Comparison of ENCODE assay signal across 15 cellular contexts in the genomic region with DNA sequence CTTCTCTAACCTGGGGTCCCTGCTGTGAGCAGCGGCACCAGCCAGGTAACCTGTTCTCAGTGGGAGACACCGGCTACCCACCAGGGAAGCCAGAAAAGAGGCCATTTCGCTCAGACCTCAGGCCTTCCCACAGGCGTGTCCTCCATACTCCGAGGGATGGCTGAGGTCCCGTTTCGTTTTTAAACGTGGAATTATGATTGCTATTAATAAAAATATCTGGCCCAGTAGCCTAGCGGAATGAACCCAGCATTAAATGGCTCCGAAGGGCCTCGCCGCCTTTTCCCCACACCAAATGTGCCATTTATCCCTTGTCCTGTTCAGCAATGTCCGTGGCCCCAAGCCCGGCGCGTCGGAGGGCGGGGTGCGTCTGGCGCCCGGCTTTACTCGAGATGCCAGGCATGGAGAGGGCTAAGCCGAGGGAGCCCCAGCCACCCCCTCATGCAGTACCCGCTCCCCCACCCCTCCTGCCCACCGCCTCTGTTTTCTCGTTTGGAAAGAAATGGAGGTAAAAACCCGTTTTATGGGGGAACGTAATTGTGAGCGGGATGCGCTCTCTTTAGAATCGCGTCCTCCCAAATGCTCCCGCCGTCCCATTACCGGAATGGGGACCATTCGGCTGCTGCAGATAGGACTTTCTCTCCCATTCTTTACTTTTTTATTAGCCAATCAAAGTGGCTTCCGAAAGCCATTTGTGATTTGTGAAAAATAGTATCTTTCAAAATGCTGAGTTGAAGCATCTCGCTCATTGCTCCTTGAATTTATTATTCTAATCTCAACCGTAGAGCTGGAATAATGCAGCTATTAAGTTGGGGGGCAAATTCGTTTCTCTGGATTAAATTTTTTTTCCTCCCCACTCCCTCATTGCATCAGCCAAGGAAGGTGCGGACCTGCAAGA. TPM values are rescaled to one million over a fixed set of nuclear protein-coding genes. Genes with fewer than 3 reads are reported as not detected.
A peak's percentile ranks its signal among the peaks of the same experiment; 100 is the strongest.
DNase-seq lines count a peak whose midpoint lies in the region; ATAC-seq and TF ChIP-seq lines count a peak whose summit lies in the region.
"Had no signal": no experiment of that assay in that cellular context is flagged by ENCODE, and none has a peak within 500 bp of the region (broad histone marks: within the 10 kb centered on the region; RNA-seq: fewer than 3 reads in every experiment).

No MANE protein-coding gene starts in this region.

- peaks cover 0 to 3% of the 10 kb centered on the region in 2 donors for H3K4me1 ChIP-seq in breast epithelium
- H3K4me1 ChIP-seq in naive thymus-derived CD4-positive, alpha-beta T cell (ENCODE audit: control insufficient read depth in 2 of 2, insufficient read depth in 2 of 2, low read length in 2 of 2) = peaks cover 9 to 23% of the 10 kb centered on the region in 2 donors

- H3K27me3 Mint-ChIP-seq in stimulated activated naive CD8-positive, alpha-beta T cell treated with anti-CD3 and anti-CD28 coated beads, Interleukin-15, Interleukin-2, amounts not matched to agents 100 ng/mL and 50 ng/mL, for 24 hours = peaks cover 74% of the 10 kb centered on the region
- peaks cover 70 to 92% (median 79%) of the 10 kb centered on the region in 5 donors for H3K27me3 Mint-ChIP-seq in naive thymus-derived CD4-positive, alpha-beta T cell
- H3K27me3 Mint-ChIP-seq in type B pancreatic cell = peaks cover 91% of the 10 kb centered on the region

- CTCF ChIA-PET in naive thymus-derived CD4-positive, alpha-beta T cell (lab: Charles Lee) = no interaction called here

- H3K27ac ChIP-seq in breast epithelium = peak overlapping the region; percentile 73 to 89
- H3K27ac ChIP-seq in naive thymus-derived CD4-positive, alpha-beta T cell (ENCODE audit: low read depth, low read length) = no peak overlapping the region
- H3K27ac ChIP-seq: pancreas had no signal

- intact Hi-C loops in breast epithelium (cut with DNase I; ENCODE audit: low total_unique reads) = no loop called here
- intact Hi-C loops in naive thymus-derived CD4-positive, alpha-beta T cell (cut with micrococcal nuclease) = no loop called here
- intact Hi-C loops in left colon (cut with DNase I, micrococcal nuclease) = no loop called here

- no peak for DNase-seq in stimulated activated naive CD8-positive, alpha-beta T cell treated with anti-CD3 and anti-CD28 coated beads, Interleukin-15, Interleukin-2, amounts not matched to agents 100 U/mL and 50 U/mL, for 24 hours
- DNase-seq in breast epithelium (ENCODE audit: low spot score in 2 of 2) (no peak), type B pancreatic cell (ENCODE audit: extremely low spot score, unreplicated experiment) (no peak), NCI-H1417 (lab: John Stamatoyannopoulos, UW) (no peak), left colon (no peak)
- DNase-seq in naive thymus-derived CD4-positive, alpha-beta T cell = no peak
- DNase-seq: activated CD8-positive, alpha-beta memory T cell treated with anti-CD3 and anti-CD28 coated beads, Interleukin-2, amount 50 U/mL, for 48 hours; BE2C; DND-41; NCI-H524 treated with DMSO at 0.1 percent for 48 hours; pancreas had no signal

- H3K9me3 Mint-ChIP-seq in stimulated activated naive CD8-positive, alpha-beta T cell treated with anti-CD3 and anti-CD28 coated beads, Interleukin-15, Interleukin-2, amounts not matched to agents 100 ng/mL and 50 ng/mL, for 24 hours = no peaks in the 10 kb centered on the region
- H3K9me3 Mint-ChIP-seq in naive thymus-derived CD4-positive, alpha-beta T cell = peaks cover 0 to 1% (median 0%) of the 10 kb centered on the region in 11 donors
- H3K9me3 Mint-ChIP-seq in type B pancreatic cell = no peaks in the 10 kb centered on the region

- peaks cover 27% of the 10 kb centered on the region for H3K4me1 Mint-ChIP-seq in stimulated activated naive CD8-positive, alpha-beta T cell treated with anti-CD3 and anti-CD28 coated beads, Interleukin-15, Interleukin-2, amounts not matched to agents 100 ng/mL and 50 ng/mL, for 24 hours (ENCODE audit: low read depth)
- peaks cover 15 to 47% (median 30%) of the 10 kb centered on the region in 7 donors for H3K4me1 Mint-ChIP-seq in naive thymus-derived CD4-positive, alpha-beta T cell
- H3K4me1 Mint-ChIP-seq in type B pancreatic cell (ENCODE audit: unreplicated experiment) = peaks cover 18% of the 10 kb centered on the region

- no peak for ATAC-seq in stimulated activated naive CD8-positive, alpha-beta T cell treated with anti-CD3 and anti-CD28 coated beads, Interleukin-15, Interleukin-2, amounts not matched to agents 100 U/mL and 50 U/mL, for 24 hours
- ATAC-seq in naive thymus-derived CD4-positive, alpha-beta T cell = no peak
- ATAC-seq in GM18907 (IDR thresholded peaks at IDR 0.05; ENCODE audit: unreplicated experiment) = no peak
- ATAC-seq in left colon = no peak
- ATAC-seq: esophagus mucosa, pancreas had no signal

- H3K4me3 ChIP-seq in breast epithelium = peak overlapping the region; percentile 33 to 62 (median 33)
- H3K4me3 ChIP-seq in naive thymus-derived CD4-positive, alpha-beta T cell (ENCODE audit: low read length) = no peak overlapping the region
- H3K4me3 ChIP-seq: pancreas had no signal

- H3K4me3 Mint-ChIP-seq in stimulated activated naive CD8-positive, alpha-beta T cell treated with anti-CD3 and anti-CD28 coated beads, Interleukin-15, Interleukin-2, amounts not matched to agents 100 ng/mL and 50 ng/mL, for 24 hours = peak overlapping the region; percentile 13
- peak overlapping the region in 7 of 10 donors; percentile 6 to 45 (median 18) for H3K4me3 Mint-ChIP-seq in naive thymus-derived CD4-positive, alpha-beta T cell
- H3K4me3 Mint-ChIP-seq in type B pancreatic cell = peak overlapping the region; percentile 62

- no peak for TF ChIP-seq POLR2A in breast epithelium (IDR thresholded peaks at IDR 0.05)

- TF ChIP-seq CTCF in breast epithelium (IDR thresholded peaks at IDR 0.05) (no peak), type B pancreatic cell (conservative IDR thresholded peaks at IDR 0.05) (no peak)

- no peaks in the 10 kb centered on the region for H3K36me3 ChIP-seq in breast epithelium
- H3K36me3 ChIP-seq in naive thymus-derived CD4-positive, alpha-beta T cell (ENCODE audit: control insufficient read depth in 2 of 3, insufficient read depth in 3 of 3, low read length in 3 of 3) = no peaks in the 10 kb centered on the region
- H3K36me3 ChIP-seq: BE2C, pancreas had no signal

- H3K36me3 Mint-ChIP-seq in stimulated activated naive CD8-positive, alpha-beta T cell treated with anti-CD3 and anti-CD28 coated beads, Interleukin-15, Interleukin-2, amounts not matched to agents 100 ng/mL and 50 ng/mL, for 24 hours (ENCODE audit: low read depth) = peaks cover 4% of the 10 kb centered on the region
- H3K36me3 Mint-ChIP-seq in naive thymus-derived CD4-positive, alpha-beta T cell = no peaks in the 10 kb centered on the region
- H3K36me3 Mint-ChIP-seq in type B pancreatic cell = no peaks in the 10 kb centered on the region

- H3K27ac Mint-ChIP-seq in stimulated activated naive CD8-positive, alpha-beta T cell treated with anti-CD3 and anti-CD28 coated beads, Interleukin-15, Interleukin-2, amounts not matched to agents 100 ng/mL and 50 ng/mL, for 24 hours = no peak overlapping the region
- peak overlapping the region in 4 of 9 donors; percentile 5 to 69 (median 61) for H3K27ac Mint-ChIP-seq in naive thymus-derived CD4-positive, alpha-beta T cell
- no peak overlapping the region for H3K27ac Mint-ChIP-seq in type B pancreatic cell

- POLR2A ChIA-PET in naive thymus-derived CD4-positive, alpha-beta T cell (lab: Charles Lee) = no interaction called here

- H3K27me3 ChIP-seq in breast epithelium = no peaks in the 10 kb centered on the region
- peaks cover 28 to 67% of the 10 kb centered on the region in 2 donors for H3K27me3 ChIP-seq in naive thymus-derived CD4-positive, alpha-beta T cell (ENCODE audit: control insufficient read depth in 2 of 2, insufficient read depth in 2 of 2, low read length in 2 of 2)
- H3K27me3 ChIP-seq: BE2C had no signal

- H3K9me3 ChIP-seq in breast epithelium = no peaks in the 10 kb centered on the region
- H3K9me3 ChIP-seq in naive thymus-derived CD4-positive, alpha-beta T cell (ENCODE audit: control insufficient read depth in 2 of 3, low read length in 3 of 3) = no peaks in the 10 kb centered on the region
- H3K9me3 ChIP-seq: BE2C, pancreas had no signal

RNA-seq across cellular contexts. Expression of a gene that starts 5.8 kb away (rescaled TPM):
- total RNA-seq in breast epithelium (1 to 10 TPM in 2 of 3 donors, under 1 TPM in 1; 0.73 to 5.4 (median 2.0) TPM), type B pancreatic cell (ENCODE audit: low replicate concordance) (0.77 and 1.5 TPM in 2 replicates), left colon (not detected)
- total RNA-seq in naive thymus-derived CD4-positive, alpha-beta T cell = not detected
- not detected for polyA plus RNA-seq in naive thymus-derived CD4-positive, alpha-beta T cell
- total RNA-seq: chondrocyte, pancreas had no signal
- polyA plus RNA-seq: pancreas had no signal

RNA-seq across cellular contexts. Expression of a gene that starts 13.7 kb away (rescaled TPM):
- total RNA-seq in breast epithelium (1 to 10 TPM; 3.3 to 4.1 (median 4.0) TPM), type B pancreatic cell (ENCODE audit: low replicate concordance) (4.8 and 23.0 TPM in 2 replicates), left colon (not detected)
- total RNA-seq in naive thymus-derived CD4-positive, alpha-beta T cell = not detected
- polyA plus RNA-seq in naive thymus-derived CD4-positive, alpha-beta T cell = not detected
- total RNA-seq: chondrocyte had no signal

RNA-seq across cellular contexts. Expression of a gene that starts 14.6 kb away (rescaled TPM):
- total RNA-seq in breast epithelium = 10 to 100 TPM in 1 of 3 donors, 1 to 10 TPM in 2; 3.8 to 16.8 (median 4.6) TPM
- total RNA-seq in naive thymus-derived CD4-positive, alpha-beta T cell = not detected
- polyA plus RNA-seq in naive thymus-derived CD4-positive, alpha-beta T cell = not detected
- total RNA-seq in type B pancreatic cell (ENCODE audit: low replicate concordance) = 0.27 and 0.36 TPM in 2 replicates
- total RNA-seq in left colon = not detected
- total RNA-seq: chondrocyte had no signal

RNA-seq across cellular contexts. Expression of a gene that starts 18.3 kb away (rescaled TPM):
- total RNA-seq in breast epithelium = under 1 TPM; 0.73 to 0.98 (median 0.96) TPM
- total RNA-seq in naive thymus-derived CD4-positive, alpha-beta T cell = not detected
- not detected for polyA plus RNA-seq in naive thymus-derived CD4-positive, alpha-beta T cell
- total RNA-seq in type B pancreatic cell (ENCODE audit: low replicate concordance) = 1.9 and 56.9 TPM in 2 replicates
- total RNA-seq in left colon = not detected
- total RNA-seq: chondrocyte, pancreas had no signal
- polyA plus RNA-seq: pancreas had no signal

RNA-seq across cellular contexts. Expression of a gene that starts 29.6 kb away (rescaled TPM):
- total RNA-seq in breast epithelium = 10 to 100 TPM in 1 of 3 donors, 1 to 10 TPM in 2; 2.0 to 10.9 (median 4.3) TPM
- not detected for total RNA-seq in naive thymus-derived CD4-positive, alpha-beta T cell
- polyA plus RNA-seq in naive thymus-derived CD4-positive, alpha-beta T cell = not detected
- not detected in 2 replicates for total RNA-seq in type B pancreatic cell (ENCODE audit: low replicate concordance)
- not detected for total RNA-seq in left colon
- total RNA-seq: chondrocyte had no signal
